In genomic region chr5:134242146-134242545, GRCh38 we compare ENCODE assay signal across 15 cellular contexts. TPM values are rescaled to one million over a fixed set of nuclear protein-coding genes. Genes with fewer than 3 reads are reported as not detected.
DNase-seq lines count a peak whose midpoint lies in the region; ATAC-seq and TF ChIP-seq lines count a peak whose summit lies in the region.
"Had no signal": no experiment of that assay in that cellular context is flagged by ENCODE, and none has a peak within 500 bp of the region (broad histone marks: within the 10 kb centered on the region; RNA-seq: fewer than 3 reads in every experiment).

No MANE protein-coding gene starts in this region.

- 0 out of 2 replicates have a peak, but pooled peaks have one; percentile 20 for TF ChIP-seq CTCF in IMR-90 (conservative IDR thresholded peaks at IDR 0.05; ENCODE audit: low read depth, low read length)
- no peak for TF ChIP-seq CTCF in prostate gland (IDR thresholded peaks at IDR 0.05)
- TF ChIP-seq CTCF in H9 (conservative IDR thresholded peaks at IDR 0.05), result no peak
- no peak for TF ChIP-seq CTCF in PC-9 (conservative IDR thresholded peaks at IDR 0.05)

- H2AFZ ChIP-seq in IMR-90 (replicated peaks; ENCODE audit: low read length, poor library complexity), result no peak overlapping the region
- no peak overlapping the region for H2AFZ ChIP-seq in H9 (ENCODE audit: low read length)
- H2AFZ ChIP-seq in PC-9, result no peak overlapping the region

- no peak for TF ChIP-seq RAD21 in IMR-90 (IDR thresholded peaks at IDR 0.05; ENCODE audit: low read length)

- H3K4me2 ChIP-seq in IMR-90 (ENCODE audit: low read depth, low read length) (0 out of 2 replicates have a peak overlapping the region, but pooled peaks have one; percentile 9), H9 (ENCODE audit: insufficient read depth, insufficient read length, low read length) (no peak overlapping the region), PC-9 (no peak overlapping the region)

- intact Hi-C loops in IMR-90 (cut with micrococcal nuclease), result no loop called here
- intact Hi-C loops in prostate gland (cut with DNase I), result no loop called here
- intact Hi-C loops in PC-9 (cut with micrococcal nuclease; ENCODE audit: unreplicated experiment), result no loop called here

- WGBS in IMR-90 (ENCODE audit: extremely low coverage in 2 of 2, insufficient read length in 1 of 2), 2 experiments, result 38% methylated on average over 1 of the region's 5 CpGs; no CpG with 5 or more reads in 1 of the 2 experiments
- 69% methylated on average over 5 of the region's 5 CpGs for WGBS in prostate gland
- WGBS in H9 (ENCODE audit: extremely low coverage, insufficient read length, low lambda C conversion rate), result no CpG with 5 or more reads among the region's 5 CpGs

- dilution Hi-C loops in IMR-90 (cut with HindIII; ENCODE audit: low sequenced_read_pairs, unreplicated experiment), result no loop called here

- H3K9me3 Mint-ChIP-seq in H9, result no peaks in the 10 kb centered on the region
- H3K9me3 Mint-ChIP-seq: natural killer cell treated with Interleukin-12 subunit alpha and Interleukin-12 subunit beta and Interleukin-15 and Interleukin-18, amount 100 ng/mL, for 72 hours had no signal

- peaks cover 4% of the 10 kb centered on the region; the same call in 1 of the 2 replicates for H4K20me1 ChIP-seq in IMR-90 (ENCODE audit: insufficient read depth, low read length)
- no peaks in the 10 kb centered on the region for H4K20me1 ChIP-seq in H9 (ENCODE audit: control insufficient read depth, insufficient read depth, insufficient read length)
- H4K20me1 ChIP-seq in PC-9 (ENCODE audit: insufficient read depth), result no peaks in the 10 kb centered on the region

- H4K5ac ChIP-seq in IMR-90 (ENCODE audit: low read depth, low read length) (no peak overlapping the region), H9 (ENCODE audit: insufficient read length, low read depth, low read length) (no peak overlapping the region)

- H3K4ac ChIP-seq in IMR-90 (ENCODE audit: low read depth, low read length) (peak overlapping the region; percentile 62; the same call in 1 of the 2 replicates), H9 (ENCODE audit: low read depth, low read length) (no peak overlapping the region)

- H3F3A ChIP-seq in PC-9 (ENCODE audit: insufficient read depth, low read depth), result peaks cover 18% of the 10 kb centered on the region

- H3K36me3 ChIP-seq in IMR-90 (ENCODE audit: control insufficient read depth, insufficient read depth, low read length) (no peaks in the 10 kb centered on the region), prostate gland (no peaks in the 10 kb centered on the region), PC-9 (ENCODE audit: low read depth) (no peaks in the 10 kb centered on the region)
- H3K36me3 ChIP-seq: cardiac muscle cell had no signal

- H3K9me1 ChIP-seq in IMR-90 (ENCODE audit: insufficient read depth, low read length), result peaks cover 18% of the 10 kb centered on the region

- no peak overlapping the region for H3T11ph ChIP-seq in H9 (ENCODE audit: low read length)

- POLR2A ChIA-PET in IMR-90 (lab: Charles Lee; ENCODE audit: unreplicated experiment) (no interaction called here), PC-9 (lab: Charles Lee; ENCODE audit: unreplicated experiment) (no interaction called here)

- CTCF ChIA-PET in IMR-90 (lab: Yijun Ruan, JAX) (interaction anchor here (0.6 to 1.3 kb wide), 6 partner anchors 11 to 402 kb away, joined by 3 to 10 read pairs (median 4); no protein-coding TSS in a partner anchor), PC-9 (lab: Charles Lee) (no interaction called here)

- peaks cover 0 to 22% of the 10 kb centered on the region in 2 experiments; a peak in 2 of 4 replicates for H3K79me1 ChIP-seq in IMR-90 (ENCODE audit: low read depth in 1 of 2, low read length in 2 of 2)
- H3K79me1 ChIP-seq in H9 (ENCODE audit: insufficient read depth, low read depth, low read length, poor library complexity, severe bottlenecking), result no peaks in the 10 kb centered on the region

- peaks cover 31 to 34% of the 10 kb centered on the region in 2 experiments for H3K4me1 Mint-ChIP-seq in H9

- H3K79me2 ChIP-seq in H9 (ENCODE audit: insufficient read depth, low read length), result no peaks in the 10 kb centered on the region
- H3K79me2 ChIP-seq in PC-9 (ENCODE audit: low read depth), result no peaks in the 10 kb centered on the region

- H3K4me3 ChIP-seq in IMR-90 (ENCODE audit: insufficient read depth, low read depth, low read length) (no peak overlapping the region), prostate gland (no peak overlapping the region), PC-9 (no peak overlapping the region)
- H3K4me3 ChIP-seq: cardiac muscle cell had no signal

- TF ChIP-seq POLR2A in IMR-90 (IDR thresholded peaks at IDR 0.05; ENCODE audit: low read depth, low read length) (peak; percentile 34; the same call in 1 of the 2 replicates), prostate gland (IDR thresholded peaks at IDR 0.05) (no peak)

- H3K27me3 Mint-ChIP-seq in H9 (ENCODE audit: low read depth), result no peaks in the 10 kb centered on the region

- H3K9me3 ChIP-seq in IMR-90 (ENCODE audit: control insufficient read depth, insufficient read depth, low read length), result no peaks in the 10 kb centered on the region
- no peaks in the 10 kb centered on the region for H3K9me3 ChIP-seq in prostate gland
- H3K9me3 ChIP-seq in H9 (ENCODE audit: control insufficient read depth, low read depth, low read length), result no peaks in the 10 kb centered on the region
- no peaks in the 10 kb centered on the region for H3K9me3 ChIP-seq in PC-9 (ENCODE audit: insufficient read depth, low read depth)

- H3K14ac ChIP-seq in IMR-90 (replicated peaks; ENCODE audit: low read depth, low read length) (no peak overlapping the region), H9 (ENCODE audit: insufficient read depth, low read length) (no peak overlapping the region)

- H2BK5ac ChIP-seq in IMR-90 (ENCODE audit: low read depth, low read length, poor library complexity, severe bottlenecking) (peak overlapping the region; percentile 57), H9 (ENCODE audit: insufficient read length, low read length) (no peak overlapping the region)

- H2BK20ac ChIP-seq in IMR-90 (ENCODE audit: low read depth, low read length) (peak overlapping the region; percentile 34), H9 (ENCODE audit: low read depth, low read length, poor library complexity, severe bottlenecking) (no peak overlapping the region)

- H3K9ac ChIP-seq in IMR-90 (ENCODE audit: low read depth, low read length), result no peak overlapping the region
- no peak overlapping the region for H3K9ac ChIP-seq in H9 (ENCODE audit: extremely low read depth, insufficient read length, low read length)

- in situ Hi-C loops in IMR-90 (cut with MboI; ENCODE audit: low sequenced_read_pairs), result no loop called here

- H3K23me2 ChIP-seq in H9 (ENCODE audit: insufficient read length, low read depth, low read length, poor library complexity, severe bottlenecking), result no peaks in the 10 kb centered on the region

- BruUV-seq in IMR-90 (replicated peaks; lab: Mats Ljungman, UMichigan) (no TSS peak), PC-9 (replicated peaks; lab: Mats Ljungman, UMichigan) (no TSS peak)

- H3K27ac ChIP-seq in IMR-90 (ENCODE audit: insufficient read depth, low read length) (peak overlapping the region; percentile 18; the same call in 1 of the 2 replicates), caudate nucleus (ENCODE audit: low read depth, low read length) (peak overlapping the region; percentile 48), prostate gland (no peak overlapping the region), H9 (ENCODE audit: insufficient read length, low read depth, low read length) (no peak overlapping the region), PC-9 (no peak overlapping the region)
- H3K27ac ChIP-seq: cardiac muscle cell had no signal

- H3K27me3 ChIP-seq in IMR-90 (ENCODE audit: control insufficient read depth, insufficient read depth, low read length), result no peaks in the 10 kb centered on the region
- H3K27me3 ChIP-seq in prostate gland (replicated peaks; ENCODE audit: insufficient read depth), result no peaks in the 10 kb centered on the region
- no peaks in the 10 kb centered on the region for H3K27me3 ChIP-seq in H9 (ENCODE audit: insufficient read depth, low read length)
- no peaks in the 10 kb centered on the region for H3K27me3 ChIP-seq in PC-9 (ENCODE audit: insufficient read depth, low read depth)
- H3K27me3 ChIP-seq: cardiac muscle cell had no signal

- no peak overlapping the region for H4K91ac ChIP-seq in IMR-90 (ENCODE audit: insufficient read depth, low read depth, low read length)
- H4K91ac ChIP-seq in H9 (ENCODE audit: insufficient read length, low read depth, low read length), result no peak overlapping the region

- no peaks in the 10 kb centered on the region for H3K9me2 ChIP-seq in PC-9 (ENCODE audit: insufficient read depth)

- H2AK5ac ChIP-seq in IMR-90 (ENCODE audit: low read depth, low read length), result no peak overlapping the region
- no peak overlapping the region for H2AK5ac ChIP-seq in H9 (ENCODE audit: insufficient read length, low read length)

- H2AK9ac ChIP-seq in IMR-90 (replicated peaks; ENCODE audit: low read depth, low read length, poor library complexity), result no peak overlapping the region

- no peak overlapping the region; the same call in 2 of the 3 replicates for H2BK15ac ChIP-seq in IMR-90 (ENCODE audit: low read depth, low read length)
- no peak overlapping the region for H2BK15ac ChIP-seq in H9 (ENCODE audit: low read depth, low read length)

- H3K4me3 Mint-ChIP-seq in H9, result no peak overlapping the region
- H3K4me3 Mint-ChIP-seq: activated CD8-positive, alpha-beta T cell treated with anti-CD3 and anti-CD28 coated beads, Interleukin-2, amount 10 ng/mL, durations not matched to agents 7 days and 5 days; natural killer cell treated with Interleukin-12 subunit alpha and Interleukin-12 subunit beta and Interleukin-15 and Interleukin-18, amount 100 ng/mL, for 72 hours had no signal

- no peak overlapping the region for H3K56ac ChIP-seq in IMR-90 (ENCODE audit: extremely low read depth, insufficient read depth, low read length)
- no peak overlapping the region for H3K56ac ChIP-seq in H9 (ENCODE audit: insufficient read length, low read depth, low read length)

- no peak overlapping the region for H2BK12ac ChIP-seq in H9 (ENCODE audit: insufficient read length, low read depth, low read length)

- ATAC-seq in IMR-90 (ENCODE audit: low read depth), result peak; percentile 78
- ATAC-seq: activated CD8-positive, alpha-beta T cell treated with anti-CD3 and anti-CD28 coated beads, Interleukin-2, amount 10 ng/mL, durations not matched to agents 7 days and 5 days; natural killer cell treated with Interleukin-12 subunit alpha and Interleukin-12 subunit beta and Interleukin-15 and Interleukin-18, amount 100 ng/mL, for 72 hours; SK-N-SH treated with all-trans-retinoic acid at 6 μM for 48 hours had no signal

- no peak overlapping the region for H3K23ac ChIP-seq in IMR-90 (ENCODE audit: low read depth, low read length)
- H3K23ac ChIP-seq in H9 (ENCODE audit: insufficient read length, low read depth, low read length), result no peak overlapping the region

- H3K18ac ChIP-seq in IMR-90 (ENCODE audit: low read depth, low read length), result no peak overlapping the region
- no peak overlapping the region for H3K18ac ChIP-seq in H9 (ENCODE audit: insufficient read length, low read depth, low read length)

- H2BK120ac ChIP-seq in IMR-90 (ENCODE audit: low read depth, low read length), result 0 out of 2 replicates have a peak overlapping the region, but pooled peaks have one; percentile 6
- no peak overlapping the region for H2BK120ac ChIP-seq in H9 (ENCODE audit: low read depth, low read length, poor library complexity, severe bottlenecking)

- H3K36me3 Mint-ChIP-seq in H9 (ENCODE audit: insufficient read depth in 1 of 3, low read depth in 3 of 3), result no peaks in the 10 kb centered on the region
- H3K36me3 Mint-ChIP-seq: natural killer cell treated with Interleukin-12 subunit alpha and Interleukin-12 subunit beta and Interleukin-15 and Interleukin-18, amount 100 ng/mL, for 72 hours had no signal

- peak; percentile 99 for DNase-seq in IMR-90
- DNase-seq in caudate nucleus (lab: John Stamatoyannopoulos, UW), result peak in 34 of 61 donors; percentile 2 to 51 (median 28)
- peak; percentile 92 for DNase-seq in iris pigment epithelial cell (ENCODE audit: low read depth)
- peak; percentile 95 for DNase-seq in stromal cell of bone marrow (ENCODE audit: low read depth)
- DNase-seq in SKM-1 treated with dmso at 0.1 percent for 144 hours (lab: John Stamatoyannopoulos, UW; ENCODE audit: unreplicated experiment), result no peak
- no peak for DNase-seq in prostate gland (ENCODE audit: low spot score)
- no peak for DNase-seq in H9
- no peak for DNase-seq in PC-9
- DNase-seq: activated CD8-positive, alpha-beta T cell treated with anti-CD3 and anti-CD28 coated beads, Interleukin-2, amount 10 ng/mL, durations not matched to agents 7 days and 5 days; DMS79; glutamatergic neuron; NCI-H2171 treated with DMSO at 0.1 percent for 48 hours had no signal

- H3K27ac Mint-ChIP-seq in H9, result no peak overlapping the region
- H3K27ac Mint-ChIP-seq: activated CD8-positive, alpha-beta T cell treated with anti-CD3 and anti-CD28 coated beads, Interleukin-2, amount 10 ng/mL, durations not matched to agents 7 days and 5 days; natural killer cell treated with Interleukin-12 subunit alpha and Interleukin-12 subunit beta and Interleukin-15 and Interleukin-18, amount 100 ng/mL, for 72 hours had no signal

- H4K8ac ChIP-seq in IMR-90 (ENCODE audit: low read depth in 2 of 2, low read length in 2 of 2), result 0 out of 4 replicates have a peak overlapping the region, but pooled peaks of 1 of the 2 experiments have one; percentile 7
- no peak overlapping the region for H4K8ac ChIP-seq in H9 (replicated peaks; ENCODE audit: insufficient read length, low read depth, low read length)

- H3K4me1 ChIP-seq in IMR-90 (ENCODE audit: control insufficient read depth, insufficient read depth, low read length) (peaks cover 19% of the 10 kb centered on the region), prostate gland (replicated peaks) (no peaks in the 10 kb centered on the region), H9 (ENCODE audit: insufficient read depth, low read length) (peaks cover 8% of the 10 kb centered on the region; the same call in 1 of the 2 replicates), PC-9 (replicated peaks; ENCODE audit: insufficient read depth) (peaks cover 34% of the 10 kb centered on the region)

RNA-seq across cellular contexts. Expression of gene PPP2CA, which starts 16.3 kb away (rescaled TPM):
- total RNA-seq in IMR-90 (2012; rRNA removed), result 70.6 and 191 TPM in 2 replicates
- polyA plus RNA-seq in IMR-90 (2012; rRNA removed), result 53.9 and 73.6 TPM in 2 replicates
- polyA plus RNA-seq in IMR-90 (2012; cell fraction: cytosol; rRNA removed), result 132 and 188 TPM in 2 replicates
- polyA plus RNA-seq in IMR-90 (2012; cell fraction: nucleus; rRNA removed; ENCODE audit: low replicate concordance), result 79.4 and 83.1 TPM in 2 replicates
- total RNA-seq in prostate gland, result 100 to 1,000 TPM; 119 to 175 TPM
- total RNA-seq in H9 (2021), result 244 and 256 TPM in 2 replicates
- total RNA-seq in PC-9 (2021), result 146 and 149 TPM in 2 replicates

Comparison
In these comparisons a context has a peak if more than half of its experiments do, and no peak if none do; other contexts are left out.
1. DNase-seq: peak in IMR-90 (single experiment), caudate nucleus (34 of 61), iris pigment epithelial cell (single experiment) and stromal cell of bone marrow (single experiment); none in SKM-1 treated with dmso at 0.1 percent for 144 hours (single experiment), prostate gland (single experiment), H9 (single experiment) and PC-9 (0 of 2).
2. H3K27ac ChIP-seq: peak in IMR-90 (single experiment) and caudate nucleus (single experiment); none in prostate gland (0 of 2), H9 (single experiment) and PC-9 (single experiment).